In the genomic region with DNA sequence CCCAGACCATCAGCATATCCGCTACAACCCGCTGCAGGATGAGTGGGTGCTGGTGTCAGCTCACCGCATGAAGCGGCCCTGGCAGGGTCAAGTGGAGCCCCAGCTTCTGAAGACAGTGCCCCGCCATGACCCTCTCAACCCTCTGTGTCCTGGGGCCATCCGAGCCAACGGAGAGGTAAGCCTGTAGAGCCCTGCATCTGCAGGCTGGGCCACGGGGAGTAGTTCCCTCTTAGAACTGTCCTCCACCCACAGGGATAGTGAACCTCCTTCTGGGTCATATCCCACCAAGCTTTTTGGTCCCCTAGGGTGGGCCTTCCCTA, we compare ENCODE assay signal across 8 cellular contexts. TPM values are rescaled to one million over a fixed set of nuclear protein-coding genes. Genes with fewer than 3 reads are reported as not detected.
DNase-seq lines count a peak whose midpoint lies in the region; ATAC-seq and TF ChIP-seq lines count a peak whose summit lies in the region.

No MANE protein-coding gene starts in this region.

- peak overlapping the region; percentile 84 for H3K27ac Mint-ChIP-seq in activated CD4-positive, alpha-beta memory T cell treated with anti-CD3 and anti-CD28 coated beads for 36 hours
- peak overlapping the region; percentile 71 to 90 for H3K27ac Mint-ChIP-seq in stimulated activated naive CD8-positive, alpha-beta T cell treated with anti-CD3 and anti-CD28 coated beads, Interleukin-15, amount 100 ng/mL, for 72 hours

- H3K4me3 ChIP-seq in HFF-Myc (replicated peaks; ENCODE audit: low read depth, low read length) (peak overlapping the region; percentile 66), iPS DF 6.9 (ENCODE audit: low read length) (peak overlapping the region; percentile 70; the same call in 1 of the 2 replicates)

- no peaks in the 10 kb centered on the region for H3K27me3 Mint-ChIP-seq in activated CD4-positive, alpha-beta memory T cell treated with anti-CD3 and anti-CD28 coated beads for 36 hours
- no peaks in the 10 kb centered on the region for H3K27me3 Mint-ChIP-seq in stimulated activated naive CD8-positive, alpha-beta T cell treated with anti-CD3 and anti-CD28 coated beads, Interleukin-15, amount 100 ng/mL, for 72 hours

- peaks cover 31% of the 10 kb centered on the region for H3K4me1 Mint-ChIP-seq in activated CD4-positive, alpha-beta memory T cell treated with anti-CD3 and anti-CD28 coated beads for 36 hours (ENCODE audit: low read depth)
- peaks cover 39% of the 10 kb centered on the region for H3K4me1 Mint-ChIP-seq in stimulated activated naive CD8-positive, alpha-beta T cell treated with anti-CD3 and anti-CD28 coated beads, Interleukin-15, amount 100 ng/mL, for 72 hours

- peaks cover 8% of the 10 kb centered on the region for H3K36me3 ChIP-seq in iPS DF 6.9 (ENCODE audit: control insufficient read depth, insufficient read depth, low read length)

- intact Hi-C loops in activated CD4-positive, alpha-beta memory T cell treated with anti-CD3 and anti-CD28 coated beads for 36 hours (cut with micrococcal nuclease), result loop anchor here (1.0 kb wide), 1 partner anchor 35 kb away; a partner anchor contains a TSS
- intact Hi-C loops in sciatic nerve (cut with DNase I), result no loop called here

- H3K4me3 Mint-ChIP-seq in activated CD4-positive, alpha-beta memory T cell treated with anti-CD3 and anti-CD28 coated beads for 36 hours, result peak overlapping the region; percentile 86
- peak overlapping the region; percentile 94 for H3K4me3 Mint-ChIP-seq in stimulated activated naive CD8-positive, alpha-beta T cell treated with anti-CD3 and anti-CD28 coated beads, Interleukin-15, amount 100 ng/mL, for 72 hours

- H3K36me3 Mint-ChIP-seq in activated CD4-positive, alpha-beta memory T cell treated with anti-CD3 and anti-CD28 coated beads for 36 hours, result peaks cover 27% of the 10 kb centered on the region

- no peaks in the 10 kb centered on the region for H3K9me3 Mint-ChIP-seq in activated CD4-positive, alpha-beta memory T cell treated with anti-CD3 and anti-CD28 coated beads for 36 hours
- H3K9me3 Mint-ChIP-seq in stimulated activated naive CD8-positive, alpha-beta T cell treated with anti-CD3 and anti-CD28 coated beads, Interleukin-15, amount 100 ng/mL, for 72 hours, result no peaks in the 10 kb centered on the region

- TF ChIP-seq CTCF in HFF-Myc (IDR thresholded peaks at IDR 0.05; ENCODE audit: low read depth, low read length, missing control alignments), result no peak

- POLR2A ChIA-PET in activated CD4-positive, alpha-beta memory T cell treated with anti-CD3 and anti-CD28 coated beads for 36 hours (lab: Charles Lee), result interaction anchor here (0.8 to 2.0 kb wide), 5 partner anchors 9 to 188 kb away, joined by 3 to 42 read pairs (median 4); a partner anchor contains a TSS

- ATAC-seq in stimulated activated naive CD8-positive, alpha-beta T cell treated with anti-CD3 and anti-CD28 coated beads, Interleukin-15, amount 100 ng/mL, for 72 hours, result no peak
- no peak for ATAC-seq in sciatic nerve

- WGBS in iPS DF 6.9 (ENCODE audit: insufficient coverage, insufficient read length), result no CpG with 5 or more reads among the region's 8 CpGs

- DNase-seq in HFF-Myc (ENCODE audit: extremely low read depth, low read depth) (no peak), iPS DF 6.9 (ENCODE audit: low read depth, low spot score) (no peak), NCI-H1694 treated with DMSO at 0.1 percent for 48 hours (lab: John Stamatoyannopoulos, UW) (no peak), epidermal melanocyte (ENCODE audit: insufficient read length, low spot score) (no peak), DMS114 treated with DMSO at 0.1 percent for 48 hours (lab: John Stamatoyannopoulos, UW; ENCODE audit: unreplicated experiment) (no peak), sciatic nerve (ENCODE audit: low spot score) (no peak)
- no peak for DNase-seq in activated CD4-positive, alpha-beta memory T cell treated with anti-CD3 and anti-CD28 coated beads for 36 hours
- DNase-seq in stimulated activated naive CD8-positive, alpha-beta T cell treated with anti-CD3 and anti-CD28 coated beads, Interleukin-15, amount 100 ng/mL, for 72 hours, result no peak

- CTCF ChIA-PET in activated CD4-positive, alpha-beta memory T cell treated with anti-CD3 and anti-CD28 coated beads for 36 hours (lab: Charles Lee), result interaction anchor here (1.0 to 4.2 kb wide), 13 partner anchors 10 to 56 kb away, joined by 3 to 104 read pairs (median 8); a partner anchor contains a TSS

- H3K9me3 ChIP-seq in iPS DF 6.9 (ENCODE audit: control insufficient read depth, insufficient read depth, low read length), result no peaks in the 10 kb centered on the region

- H3K27ac ChIP-seq in iPS DF 6.9 (ENCODE audit: low read length), result no peak overlapping the region

- no peaks in the 10 kb centered on the region for H3K27me3 ChIP-seq in iPS DF 6.9 (ENCODE audit: control insufficient read depth, insufficient read depth, low read length)

- peaks cover 12% of the 10 kb centered on the region for H3K4me1 ChIP-seq in iPS DF 6.9 (ENCODE audit: control insufficient read depth, insufficient read depth, low read length)

RNA-seq across cellular contexts. Expression of a gene that starts 0.6 kb away (rescaled TPM):
- 10 to 100 TPM; 56.0 to 59.2 TPM for total RNA-seq in activated CD4-positive, alpha-beta memory T cell treated with anti-CD3 and anti-CD28 coated beads for 36 hours
- 48.9 TPM for total RNA-seq in sciatic nerve

RNA-seq across cellular contexts. Expression of a gene that starts 4.9 kb away (rescaled TPM):
- total RNA-seq in activated CD4-positive, alpha-beta memory T cell treated with anti-CD3 and anti-CD28 coated beads for 36 hours, result 10 to 100 TPM; 19.3 to 22.1 TPM
- total RNA-seq in sciatic nerve, result 31.3 TPM

RNA-seq across cellular contexts. Expression of a gene that starts 9.5 kb away (rescaled TPM):
- 10 to 100 TPM; 65.9 to 67.6 TPM for total RNA-seq in activated CD4-positive, alpha-beta memory T cell treated with anti-CD3 and anti-CD28 coated beads for 36 hours
- 43.6 TPM for total RNA-seq in sciatic nerve

RNA-seq across cellular contexts. Expression of a gene that starts 15.4 kb away (rescaled TPM):
- under 1 TPM in 1 of 2 experiments, not detected in 1; 0.80 TPM for total RNA-seq in activated CD4-positive, alpha-beta memory T cell treated with anti-CD3 and anti-CD28 coated beads for 36 hours
- total RNA-seq in sciatic nerve, result not detected

RNA-seq across cellular contexts. Expression of a gene that starts 18.2 kb away (rescaled TPM):
- under 1 TPM; 0.14 to 0.17 TPM for total RNA-seq in activated CD4-positive, alpha-beta memory T cell treated with anti-CD3 and anti-CD28 coated beads for 36 hours
- 1.2 TPM for total RNA-seq in sciatic nerve
